Comparison of ENCODE assay signal across 8 cellular contexts in the genomic region with DNA sequence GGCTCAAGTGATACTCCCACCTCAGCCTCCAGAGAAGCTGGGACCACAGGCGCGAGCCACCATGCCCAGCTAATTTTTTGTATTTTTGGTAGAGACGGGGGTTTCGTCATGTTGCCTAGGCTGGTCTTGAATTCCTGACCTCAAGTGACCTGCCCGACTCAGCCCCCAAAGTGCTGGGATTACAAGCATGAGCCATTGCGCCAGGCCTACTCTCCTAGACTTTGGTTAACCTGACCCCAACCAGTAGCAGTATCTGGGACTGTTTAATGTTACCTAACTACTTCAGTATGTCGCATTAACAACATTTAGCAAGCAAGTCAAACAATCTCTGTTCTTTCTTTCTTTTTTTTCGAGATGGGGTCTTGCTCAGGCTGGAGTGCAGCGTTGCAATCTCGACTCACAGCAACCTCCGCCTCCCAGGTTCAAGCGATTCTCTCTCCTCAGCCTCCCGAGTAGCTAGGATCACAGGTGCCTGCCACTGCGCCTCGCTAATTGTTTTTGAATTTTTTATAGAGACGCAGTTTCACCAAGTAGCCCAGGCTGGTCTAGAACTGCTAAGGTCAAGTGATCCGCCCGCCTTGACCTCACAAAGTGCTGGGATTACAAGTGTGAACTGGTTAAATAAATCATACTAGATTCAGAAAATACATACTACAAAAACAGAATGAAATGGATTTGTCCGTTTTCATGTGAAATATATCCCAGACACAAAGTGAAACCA. TPM values are rescaled to one million over a fixed set of nuclear protein-coding genes. Genes with fewer than 3 reads are reported as not detected.
A peak's percentile ranks its signal among the peaks of the same experiment; 100 is the strongest.
DNase-seq lines count a peak whose midpoint lies in the region; ATAC-seq, FAIRE-seq and TF ChIP-seq lines count a peak whose summit lies in the region.

No MANE protein-coding gene starts in this region.

- H3K9me3 Mint-ChIP-seq in naive thymus-derived CD8-positive, alpha-beta T cell, result no peaks in the 10 kb centered on the region

- H3K4me3 Mint-ChIP-seq in naive thymus-derived CD8-positive, alpha-beta T cell, result peak overlapping the region; percentile 85 to 99 (median 94)

- H3K27me3 ChIP-seq in KMS-11 (ENCODE audit: insufficient read depth, low read depth) (no peaks in the 10 kb centered on the region), bronchial epithelial cell (ENCODE audit: control insufficient read depth, insufficient read depth, low read length) (no peaks in the 10 kb centered on the region)

- peak overlapping the region; percentile 62 for H3K27ac ChIP-seq in C4-2B
- no peak overlapping the region for H3K27ac ChIP-seq in KMS-11

- no peak overlapping the region for H3K9ac ChIP-seq in KMS-11

- peaks cover 15% of the 10 kb centered on the region for H3K4me1 ChIP-seq in KMS-11 (ENCODE audit: low read depth, poor library complexity, severe bottlenecking)

- POLR2A ChIA-PET in naive thymus-derived CD8-positive, alpha-beta T cell (lab: Charles Lee), result no interaction called here

- ATAC-seq in naive thymus-derived CD8-positive, alpha-beta T cell, result no peak

- H3K4me2 ChIP-seq in KMS-11, result peak overlapping the region; percentile 82

- no peak for DNase-seq in bronchial epithelial cell (ENCODE audit: low read depth)
- DNase-seq in naive thymus-derived CD8-positive, alpha-beta T cell, result no peak
- no peak for DNase-seq in C1 segment of cervical spinal cord (lab: John Stamatoyannopoulos, UW)
- DNase-seq in kidney glomerular epithelial cell (lab: John Stamatoyannopoulos, UW), result no peak
- no peak for DNase-seq in retina
- DNase-seq in cerebellar nuclear complex (lab: John Stamatoyannopoulos, UW), result no peak

- peaks cover 21 to 55% (median 50%) of the 10 kb centered on the region in 4 donors for H3K4me1 Mint-ChIP-seq in naive thymus-derived CD8-positive, alpha-beta T cell

- H3K4me3 ChIP-seq in KMS-11 (IDR thresholded peaks at IDR 0.05; ENCODE audit: insufficient read depth, low read depth, low read length) (no peak overlapping the region), bronchial epithelial cell (ENCODE audit: low read depth, low read length) (peak overlapping the region; percentile 71)

- H3K36me3 ChIP-seq in KMS-11 (ENCODE audit: insufficient read depth), result no peaks in the 10 kb centered on the region
- H3K36me3 ChIP-seq in bronchial epithelial cell (ENCODE audit: control insufficient read depth, insufficient read depth, low read length), result peaks cover under 1% of the 10 kb centered on the region

- peak overlapping the region in 9 of 10 donors; percentile 40 to 99 (median 95) for H3K27ac Mint-ChIP-seq in naive thymus-derived CD8-positive, alpha-beta T cell

- peaks cover 0 to 13% (median 0%) of the 10 kb centered on the region in 3 donors for H3K36me3 Mint-ChIP-seq in naive thymus-derived CD8-positive, alpha-beta T cell

- peaks cover 42% of the 10 kb centered on the region for H3K79me2 ChIP-seq in KMS-11 (ENCODE audit: insufficient read depth, low read depth)

- H3K27me3 Mint-ChIP-seq in naive thymus-derived CD8-positive, alpha-beta T cell, result no peaks in the 10 kb centered on the region

- H2AFZ ChIP-seq in KMS-11 (ENCODE audit: low read depth), result no peak overlapping the region

- no peak for TF ChIP-seq CTCF in C4-2B (conservative IDR thresholded peaks at IDR 0.05)
- no peak for TF ChIP-seq CTCF in KMS-11 (conservative IDR thresholded peaks at IDR 0.05; ENCODE audit: low read depth, low read length)
- TF ChIP-seq CTCF in bronchial epithelial cell (IDR thresholded peaks at IDR 0.05; ENCODE audit: insufficient read depth, low read length, severe bottlenecking), result no peak

- no peak for FAIRE-seq in bronchial epithelial cell (lab: Jason Lieb, UNC)

- no peaks in the 10 kb centered on the region for H4K20me1 ChIP-seq in KMS-11 (ENCODE audit: insufficient read depth)

RNA-seq across cellular contexts. Expression of a gene that starts 2.0 kb away (rescaled TPM):
- total RNA-seq in bronchial epithelial cell, result 59.5 and 80.5 TPM in 2 replicates
- 10 to 100 TPM; 29.0 to 37.4 TPM for total RNA-seq in naive thymus-derived CD8-positive, alpha-beta T cell
- polyA plus RNA-seq in naive thymus-derived CD8-positive, alpha-beta T cell, result 10 to 100 TPM; 41.6 to 58.8 (median 46.1) TPM

RNA-seq across cellular contexts. Expression of a gene that starts 53.7 kb away (rescaled TPM):
- 13.2 and 21.9 TPM in 2 replicates for total RNA-seq in bronchial epithelial cell
- 10 to 100 TPM; 26.1 to 28.3 TPM for total RNA-seq in naive thymus-derived CD8-positive, alpha-beta T cell
- 10 to 100 TPM; 18.7 to 22.2 (median 20.2) TPM for polyA plus RNA-seq in naive thymus-derived CD8-positive, alpha-beta T cell

RNA-seq across cellular contexts. Expression of a gene that starts 59.7 kb away (rescaled TPM):
- total RNA-seq in bronchial epithelial cell, result 14.0 and 22.1 TPM in 2 replicates
- total RNA-seq in naive thymus-derived CD8-positive, alpha-beta T cell, result 10 to 100 TPM; 28.7 to 29.5 TPM
- polyA plus RNA-seq in naive thymus-derived CD8-positive, alpha-beta T cell, result 10 to 100 TPM; 18.5 to 19.2 (median 19.1) TPM
